8 cellular contexts compared by ENCODE assay signal in genomic region chr15:90716976-90717821, GRCh38. TPM values are rescaled to one million over a fixed set of nuclear protein-coding genes. Genes with fewer than 3 reads are reported as not detected.
DNase-seq lines count a peak whose midpoint lies in the region; ATAC-seq, FAIRE-seq and TF ChIP-seq lines count a peak whose summit lies in the region.

Gene BLM (plus strand): TSS chr15:90717346. CDS start chr15:90747393, 30,047 bp downstream.

- H3K4me1 ChIP-seq in body of pancreas (peaks cover 6% of the 10 kb centered on the region), sigmoid colon (peaks cover 0 to 14% (median 7%) of the 10 kb centered on the region in 4 donors)

- TF ChIP-seq CTCF in body of pancreas (IDR thresholded peaks at IDR 0.05), result peak in 6 of 7 experiments; percentile 23 to 72 (median 64)
- peak; percentile 36 to 77 (median 53) for TF ChIP-seq CTCF in sigmoid colon (IDR thresholded peaks at IDR 0.05)

- H3K4me3 ChIP-seq in body of pancreas (peak within 1 kb of the TSS; percentile 24 to 49), sigmoid colon (peak within 1 kb of the TSS; percentile 53 to 59 (median 57))

- H3K27me3 ChIP-seq in body of pancreas (no peaks in the 10 kb centered on the region), sigmoid colon (no peaks in the 10 kb centered on the region)

- peak; percentile 97 for FAIRE-seq in A204.1 (lab: Jason Lieb, UNC)
- FAIRE-seq in TTC549 (lab: Jason Lieb, UNC), result peak; percentile 84

- TF ChIP-seq POLR2A in body of pancreas (IDR thresholded peaks at IDR 0.05), result peak in 2 of 3 donors; percentile 89
- peak in 1 of 2 donors; percentile 15 for TF ChIP-seq POLR2A in sigmoid colon (IDR thresholded peaks at IDR 0.05)

- no peaks in the 10 kb centered on the region for H3K36me3 ChIP-seq in body of pancreas (replicated peaks in 1 of 2; ENCODE audit: insufficient read depth in 1 of 2, low read depth in 2 of 2)
- no peaks in the 10 kb centered on the region for H3K36me3 ChIP-seq in sigmoid colon

- 0 to 1% methylated on average over 33 to 65 of the region's 65 CpGs for WGBS in body of pancreas, 2 donors
- 0% methylated on average over 65 of the region's 65 CpGs for WGBS in sigmoid colon, 2 donors

- no peak for TF ChIP-seq EP300 in sigmoid colon (IDR thresholded peaks at IDR 0.05)

- H3K27ac ChIP-seq in body of pancreas (peak within 1 kb of the TSS; percentile 74 to 94 (median 84)), sigmoid colon (peak within 1 kb of the TSS; percentile 83 to 90 (median 86))

- peak; percentile 77 for DNase-seq in NCI-H2107 treated with DMSO at 0.1 percent for 48 hours (lab: John Stamatoyannopoulos, UW; ENCODE audit: unreplicated experiment)
- peak; percentile 95 to 97 (median 96) for DNase-seq in body of pancreas
- peak; percentile 93 for DNase-seq in iPS DF 4.7 (ENCODE audit: extremely low read depth, low spot score)
- DNase-seq in sigmoid colon, result peak; percentile 98

- H3K9me3 ChIP-seq in body of pancreas (no peaks in the 10 kb centered on the region), sigmoid colon (no peaks in the 10 kb centered on the region)

- ATAC-seq in GM18520 (IDR thresholded peaks at IDR 0.05; ENCODE audit: unreplicated experiment) (peak; percentile 99), HG03064 (IDR thresholded peaks at IDR 0.05; ENCODE audit: low read depth, unreplicated experiment) (peak; percentile 98), body of pancreas (peak; percentile 100)

- intact Hi-C loops in body of pancreas (cut with DNase I) (loop anchor here (10.0 kb wide), 1 partner anchor 168 kb away; the partner anchor contains the start of gene FES), sigmoid colon (cut with DNase I) (loop anchor here (2.0 to 5.0 kb wide), 3 partner anchors 50 to 168 kb away; partner anchors contain the start of gene FES)

RNA-seq across cellular contexts. Expression of gene BLM, which starts in this region (rescaled TPM):
- total RNA-seq in body of pancreas (1 to 10 TPM in 1 of 2 donors, under 1 TPM in 1; 0.26 to 1.3 TPM), sigmoid colon (under 1 TPM in 3 of 4 donors, not detected in 1; 0.54 to 0.99 (median 0.71) TPM)
- polyA plus RNA-seq in sigmoid colon, result 1 to 10 TPM in 2 of 3 donors, under 1 TPM in 1; 0.60 to 6.2 (median 3.0) TPM

Comparison
In these comparisons a context has a peak if more than half of its experiments do, and no peak if none do; other contexts are left out.
1. Peak in every context shown above with its lines: DNase-seq, ATAC-seq, H3K4me3 ChIP-seq and H3K27ac ChIP-seq.